Comparison of ENCODE assay signal across 12 cellular contexts in genomic region chr1:204583909-204584632, GRCh38.
DNase-seq lines count a peak whose midpoint lies in the region; ATAC-seq and TF ChIP-seq lines count a peak whose summit lies in the region.
"Had no signal": no experiment of that assay in that cellular context is flagged by ENCODE, and none has a peak within 500 bp of the region (broad histone marks: within the 10 kb centered on the region; RNA-seq: fewer than 3 reads in every experiment).

No MANE protein-coding gene starts in this region.

- H3K27me3 ChIP-seq in heart right ventricle (no peaks in the 10 kb centered on the region), H7 (ENCODE audit: control insufficient read depth, insufficient read depth, low read length) (peaks cover 4% of the 10 kb centered on the region; the same call in 1 of the 2 replicates)
- H3K27me3 ChIP-seq: ascending aorta, hepatocyte had no signal

- intact Hi-C loops in heart right ventricle (cut with DNase I): no loop called here

- peaks cover 28 to 35% (median 34%) of the 10 kb centered on the region in 3 donors for H3K4me1 Mint-ChIP-seq in IgD-negative memory B cell
- H3K4me1 Mint-ChIP-seq in mesothelial cell of epicardium: peaks cover 16% of the 10 kb centered on the region

- TF ChIP-seq CTCF in heart right ventricle (IDR thresholded peaks at IDR 0.05) (no peak), mesothelial cell of epicardium (IDR thresholded peaks at IDR 0.05; ENCODE audit: unreplicated experiment) (no peak)

- H3K27me3 Mint-ChIP-seq in IgD-negative memory B cell (no peaks in the 10 kb centered on the region), mesothelial cell of epicardium (ENCODE audit: low read depth) (no peaks in the 10 kb centered on the region)
- H3K27me3 Mint-ChIP-seq: memory B cell had no signal

- peak overlapping the region in 2 of 4 donors; percentile 85 to 89 for H3K4me3 Mint-ChIP-seq in IgD-negative memory B cell
- H3K4me3 Mint-ChIP-seq in mesothelial cell of epicardium: no peak overlapping the region

- H3K36me3 ChIP-seq in heart right ventricle (no peaks in the 10 kb centered on the region), H7 (replicated peaks; ENCODE audit: control insufficient read depth, insufficient read depth, low read length) (no peaks in the 10 kb centered on the region)
- H3K36me3 ChIP-seq: ascending aorta had no signal

- H3K9me3 ChIP-seq in heart right ventricle: no peaks in the 10 kb centered on the region
- H3K9me3 ChIP-seq: ascending aorta had no signal

- H3K9me3 Mint-ChIP-seq in IgD-negative memory B cell: no peaks in the 10 kb centered on the region
- no peaks in the 10 kb centered on the region for H3K9me3 Mint-ChIP-seq in mesothelial cell of epicardium
- H3K9me3 Mint-ChIP-seq: memory B cell had no signal

- H3K27ac Mint-ChIP-seq in IgD-negative memory B cell (peak overlapping the region in 2 of 3 donors; percentile 1 to 89), mesothelial cell of epicardium (no peak overlapping the region)

- peak; percentile 75 for DNase-seq in Ammon's horn (ENCODE audit: low spot score)
- DNase-seq in NCI-H774 (lab: John Stamatoyannopoulos, UW): peak; percentile 37
- DNase-seq in heart right ventricle: peak; percentile 66 to 72
- DNase-seq in H7: no peak
- no peak for DNase-seq in activated T-cell treated with anti-CD3 and anti-CD28 coated beads, Interleukin-2, amount 50 U/mL, for 1 hour
- DNase-seq in mesothelial cell of epicardium (ENCODE audit: low spot score in 2 of 2, unreplicated experiment in 2 of 2): no peak
- DNase-seq: AML-193 had no signal

- WGBS in heart right ventricle, 2 donors: 77 to 81% methylated on average over 4 of the region's 4 CpGs

- peaks cover 4% of the 10 kb centered on the region for H3K36me3 Mint-ChIP-seq in IgD-negative memory B cell
- no peaks in the 10 kb centered on the region for H3K36me3 Mint-ChIP-seq in mesothelial cell of epicardium

- H3K4me1 ChIP-seq in heart right ventricle: peaks cover 0 to 12% (median 3%) of the 10 kb centered on the region in 9 donors
- H3K4me1 ChIP-seq: ascending aorta had no signal

- ATAC-seq in heart right ventricle: peak; percentile 44 to 94 (median 87)
- no peak for ATAC-seq in GM18517 (IDR thresholded peaks at IDR 0.05; ENCODE audit: unreplicated experiment)

- H3K4me3 ChIP-seq in heart right ventricle (no peak overlapping the region), H7 (ENCODE audit: insufficient read depth, low read depth, low read length) (no peak overlapping the region)
- H3K4me3 ChIP-seq: ascending aorta, hepatocyte had no signal

- H3K27ac ChIP-seq in heart right ventricle: no peak overlapping the region
- H3K27ac ChIP-seq: ascending aorta, hepatocyte had no signal

Comparison
In these comparisons a context has a peak if more than half of its experiments do, and no peak if none do; other contexts are left out.
1. DNase-seq: peak in Ammon's horn (single experiment), NCI-H774 (single experiment) and heart right ventricle (2 of 2); none in H7 (single experiment), activated T-cell treated with anti-CD3 and anti-CD28 coated beads, Interleukin-2, amount 50 U/mL, for 1 hour (single experiment) and mesothelial cell of epicardium (0 of 2).